In the genomic region with DNA sequence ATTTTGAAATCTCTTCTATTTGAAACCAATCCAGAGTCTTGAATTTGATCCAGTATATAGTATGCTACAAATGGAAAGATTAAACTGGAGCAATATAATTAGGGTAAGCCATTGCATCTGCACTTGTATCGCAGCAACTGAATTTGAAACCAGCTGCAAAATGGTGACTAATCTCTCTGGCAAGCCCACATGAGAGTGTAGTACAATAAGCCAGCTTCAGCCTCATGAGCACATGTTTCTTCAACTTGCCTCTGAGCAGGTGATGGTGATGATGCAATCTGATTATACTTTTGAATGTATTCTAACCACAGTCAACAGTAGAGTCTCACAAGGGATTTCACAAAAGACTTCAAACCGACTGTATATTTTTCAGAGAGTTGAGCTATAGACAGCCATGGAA, we compare ENCODE assay signal across 8 cellular contexts. TPM values are rescaled to one million over a fixed set of nuclear protein-coding genes. Genes with fewer than 3 reads are reported as not detected.
DNase-seq lines count a peak whose midpoint lies in the region; ATAC-seq and TF ChIP-seq lines count a peak whose summit lies in the region.

No MANE protein-coding gene starts in this region.

- CTCF ChIA-PET in A673 (lab: Charles Lee), result no interaction called here

- H3K27me3 Mint-ChIP-seq in T-helper 17 cell, result no peaks in the 10 kb centered on the region

- H3K4me1 Mint-ChIP-seq in T-helper 17 cell, result peaks cover 4% of the 10 kb centered on the region

- H3K27ac ChIP-seq in A673 (ENCODE audit: low read depth, low read length, poor library complexity, severe bottlenecking), result peak overlapping the region; percentile 43

- H3K36me3 Mint-ChIP-seq in T-helper 17 cell (ENCODE audit: low read depth), result peaks cover 2% of the 10 kb centered on the region

- POLR2A ChIA-PET in A673 (lab: Charles Lee; ENCODE audit: low non-redundant PET), result no interaction called here

- intact Hi-C loops in A673 (cut with micrococcal nuclease; ENCODE audit: unreplicated experiment), result no loop called here

- H3K36me3 ChIP-seq in A673 (ENCODE audit: insufficient read depth, low read length, poor library complexity, severe bottlenecking), result no peaks in the 10 kb centered on the region

- DNase-seq in A673 (ENCODE audit: low spot score), result peak; percentile 51
- peak; percentile 92 for DNase-seq in NCI-H1436 (lab: John Stamatoyannopoulos, UW)
- no peak for DNase-seq in T-helper 17 cell
- peak; percentile 95 for DNase-seq in epithelial cell of esophagus (ENCODE audit: low read depth)
- DNase-seq in renal cortical epithelial cell (ENCODE audit: low read depth), result peak; percentile 98
- no peak for DNase-seq in retina

- no peak overlapping the region for H3K4me3 ChIP-seq in A673 (ENCODE audit: low read depth, low read length, poor library complexity, severe bottlenecking)
- no peak overlapping the region for H3K4me3 ChIP-seq in epithelial cell of esophagus (ENCODE audit: low read length)

- no peak overlapping the region for H3K4me3 Mint-ChIP-seq in T-helper 17 cell

- H3K27me3 ChIP-seq in A673 (replicated peaks; ENCODE audit: insufficient read depth, low read depth, low read length, poor library complexity), result no peaks in the 10 kb centered on the region

- H3K9me3 ChIP-seq in A673 (ENCODE audit: low read depth, low read length, poor library complexity, severe bottlenecking) (no peaks in the 10 kb centered on the region), T-helper 17 cell (ENCODE audit: control insufficient read depth, low read length, poor library complexity, severe bottlenecking) (no peaks in the 10 kb centered on the region)

- H3K4me1 ChIP-seq in A673 (ENCODE audit: insufficient read depth, low read length, poor library complexity, severe bottlenecking), result peaks cover 29% of the 10 kb centered on the region

- ATAC-seq in GM18508 (IDR thresholded peaks at IDR 0.05; ENCODE audit: insufficient read depth, unreplicated experiment), result peak; percentile 98
- ATAC-seq in HG02884 (IDR thresholded peaks at IDR 0.05; ENCODE audit: unreplicated experiment), result peak; percentile 97
- ATAC-seq in T-helper 17 cell, result peak; percentile 63

- TF ChIP-seq CTCF in A673 (conservative IDR thresholded peaks at IDR 0.05; ENCODE audit: low read depth, low read length) (no peak), epithelial cell of esophagus (IDR thresholded peaks at IDR 0.05; ENCODE audit: insufficient read depth, low read depth, low read length, missing control alignments) (no peak)

- no TSS peak for BruUV-seq in A673 (replicated peaks; lab: Mats Ljungman, UMichigan)

- H3K27ac Mint-ChIP-seq in T-helper 17 cell, result no peak overlapping the region

RNA-seq across cellular contexts. Expression of a gene that starts 0.8 kb away (rescaled TPM):
- total RNA-seq in A673 (2021), result 61.4 and 72.8 TPM in 2 replicates
- 10 to 100 TPM; 27.0 to 34.9 TPM for total RNA-seq in T-helper 17 cell
- 22.2 and 49.5 TPM in 2 replicates for total RNA-seq in renal cortical epithelial cell

Comparison
In these comparisons a context has a peak if more than half of its experiments do, and no peak if none do; other contexts are left out.
1. DNase-seq: peak in A673 (single experiment), NCI-H1436 (single experiment), epithelial cell of esophagus (single experiment) and renal cortical epithelial cell (single experiment); none in T-helper 17 cell (0 of 3) and retina (single experiment).
2. Peak in every context shown above with its lines, with median percentiles within 50 percentile points of each other: ATAC-seq.